In genomic region chr22:29004647-29005371, GRCh38 we compare ENCODE assay signal across 11 cellular contexts. TPM values are rescaled to one million over a fixed set of nuclear protein-coding genes. Genes with fewer than 3 reads are reported as not detected.
DNase-seq lines count a peak whose midpoint lies in the region; ATAC-seq and TF ChIP-seq lines count a peak whose summit lies in the region.
"Had no signal": no experiment of that assay in that cellular context is flagged by ENCODE, and none has a peak within 500 bp of the region (broad histone marks: within the 10 kb centered on the region; RNA-seq: fewer than 3 reads in every experiment).

No MANE protein-coding gene starts in this region.

- ATAC-seq in omental fat pad (ENCODE audit: low FRiP score) (peak; percentile 43), HG02981 (IDR thresholded peaks at IDR 0.05; ENCODE audit: unreplicated experiment) (no peak)

- H3K4me3 ChIP-seq in cardiac muscle cell = peak overlapping the region; percentile 3

- no peak for TF ChIP-seq CTCF in cardiac muscle cell (IDR thresholded peaks at IDR 0.05; ENCODE audit: low read depth, low read length)
- no peak for TF ChIP-seq CTCF in omental fat pad (IDR thresholded peaks at IDR 0.05)

- peak; percentile 53 for DNase-seq in DMS79 (lab: John Stamatoyannopoulos, UW)
- DNase-seq in NCI-H69 (lab: John Stamatoyannopoulos, UW) = peak; percentile 95
- DNase-seq in cardiac muscle cell (ENCODE audit: low read depth in 1 of 2, low spot score in 1 of 2) = peak in 1 of 2 donors; percentile 88
- DNase-seq in omental fat pad (ENCODE audit: low spot score) = no peak
- no peak for DNase-seq in NCI-H226
- DNase-seq in SIG-M5 treated with dmso at 0.1 percent for 504 hours (lab: John Stamatoyannopoulos, UW; ENCODE audit: unreplicated experiment) = no peak
- no peak for DNase-seq in NCI-H128 (lab: John Stamatoyannopoulos, UW; ENCODE audit: unreplicated experiment)
- DNase-seq: activated B cell treated with CpG ODN at 0.5 μM for 24 hours; stimulated activated CD8-positive, alpha-beta memory T cell treated with anti-CD3 and anti-CD28 coated beads, Interleukin-4, amount 100 ng/mL, for 48 hours had no signal

- no peaks in the 10 kb centered on the region for H3K36me3 ChIP-seq in cardiac muscle cell

- no peaks in the 10 kb centered on the region for H3K9me3 ChIP-seq in cardiac muscle cell (ENCODE audit: low read depth)

- H3K4me1 ChIP-seq in cardiac muscle cell (ENCODE audit: low read depth) = peaks cover 80% of the 10 kb centered on the region

- H3K27me3 ChIP-seq in cardiac muscle cell = no peaks in the 10 kb centered on the region

- peak overlapping the region; percentile 86 for H3K27ac ChIP-seq in cardiac muscle cell
- H3K27ac ChIP-seq: HL-60 had no signal

RNA-seq across cellular contexts. Expression of gene C22orf31, which starts 56.8 kb away (rescaled TPM):
- total RNA-seq in cardiac muscle cell (not detected in 2 replicates), omental fat pad (not detected)
- not detected in 2 replicates for polyA plus RNA-seq in cardiac muscle cell
- total RNA-seq: activated B cell treated with CpG ODN at 0.5 μM for 24 hours had no signal

Comparison
In these comparisons a context has a peak if more than half of its experiments do, and no peak if none do; other contexts are left out.
1. DNase-seq: peak in DMS79 (single experiment) and NCI-H69 (single experiment); none in omental fat pad (single experiment), NCI-H226 (single experiment), SIG-M5 treated with dmso at 0.1 percent for 504 hours (single experiment) and NCI-H128 (single experiment).